ENCODE assay signal across 1 cellular context in genomic region chr10:63698815-63699205, GRCh38.
TF ChIP-seq lines count a peak whose summit lies in the region.

No MANE protein-coding gene starts in this region.

TF ChIP-seq in HepG2, 621 proteins besides CTCF, POLR2A, EP300 and RAD21 (continued from another document):
- no peak for TF ChIP-seq POGK (CRISPR knock-in tag; conservative IDR thresholded peaks at IDR 0.05)
- TF ChIP-seq ZNF367 (CRISPR knock-in tag; IDR thresholded peaks at IDR 0.05; ENCODE audit: borderline replicate concordance), result no peak
- no peak for TF ChIP-seq FOXA1 (IDR thresholded peaks at IDR 0.05)
- TF ChIP-seq FOXA1 (CRISPR knock-in tag; IDR thresholded peaks at IDR 0.05), result no peak
- no peak for TF ChIP-seq ZBTB21 (CRISPR knock-in tag; IDR thresholded peaks at IDR 0.05)
